Comparison of ENCODE assay signal across 1 cellular context in the genomic region with DNA sequence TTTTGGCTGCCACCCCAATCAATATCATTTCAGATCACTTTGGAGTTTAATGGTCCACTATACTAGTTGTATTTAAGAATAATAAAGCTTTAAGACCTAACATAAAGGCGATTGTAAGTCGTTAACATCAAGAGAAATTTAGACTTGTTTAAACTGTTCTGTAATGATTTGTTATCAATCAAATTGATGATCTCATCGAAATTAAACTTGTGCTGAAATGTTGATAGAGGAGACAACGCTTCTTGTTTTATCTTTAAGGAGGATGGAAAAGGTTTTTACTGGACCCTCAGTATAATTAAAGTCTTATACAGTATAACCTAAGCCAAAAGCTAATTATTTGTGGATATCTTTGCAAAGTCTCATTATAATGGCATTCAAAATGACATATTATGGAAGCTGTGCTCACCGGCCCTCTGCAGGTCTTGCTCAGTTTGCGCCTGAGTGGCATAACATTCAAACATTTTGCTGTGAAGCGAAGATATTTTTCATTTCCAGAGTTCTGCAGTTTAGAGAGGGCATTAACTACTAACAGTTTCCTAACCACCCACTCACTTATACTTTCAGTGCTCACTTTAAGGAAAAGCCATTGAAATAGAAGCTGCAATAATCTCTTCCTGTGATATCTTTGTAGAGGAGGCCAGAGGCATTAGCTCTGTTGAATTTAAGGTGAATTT.
TF ChIP-seq lines count a peak whose summit lies in the region.

No MANE protein-coding gene starts in this region.

TF ChIP-seq in A549, 52 proteins besides CTCF, POLR2A, EP300 and RAD21 (continued from another document):
- TF ChIP-seq KDM1A (IDR thresholded peaks at IDR 0.05; ENCODE audit: low read depth) (no peak), BHLHE40 (IDR thresholded peaks at IDR 0.05; ENCODE audit: low read depth, low read length) (no peak), CBX8 (IDR thresholded peaks at IDR 0.05) (no peak), ZFP36 (IDR thresholded peaks at IDR 0.05; ENCODE audit: borderline replicate concordance, partially characterized antibody) (no peak), HOXB5 (CRISPR knock-in tag; IDR thresholded peaks at IDR 0.05) (no peak), SMC3 (IDR thresholded peaks at IDR 0.05) (0 out of 3 replicates have a peak, but pooled peaks have one; percentile 13), HES2 (IDR thresholded peaks at IDR 0.05) (no peak), RNF2 (IDR thresholded peaks at IDR 0.05; ENCODE audit: borderline replicate concordance, low read depth) (no peak), TP53 (CRISPR knock-in tag; IDR thresholded peaks at IDR 0.05) (no peak), POLR2AphosphoS2 (conservative IDR thresholded peaks at IDR 0.05; ENCODE audit: low read length) (no peak), ZC3H11A (IDR thresholded peaks at IDR 0.05) (no peak)
